12 cellular contexts compared by ENCODE assay signal in the genomic region with DNA sequence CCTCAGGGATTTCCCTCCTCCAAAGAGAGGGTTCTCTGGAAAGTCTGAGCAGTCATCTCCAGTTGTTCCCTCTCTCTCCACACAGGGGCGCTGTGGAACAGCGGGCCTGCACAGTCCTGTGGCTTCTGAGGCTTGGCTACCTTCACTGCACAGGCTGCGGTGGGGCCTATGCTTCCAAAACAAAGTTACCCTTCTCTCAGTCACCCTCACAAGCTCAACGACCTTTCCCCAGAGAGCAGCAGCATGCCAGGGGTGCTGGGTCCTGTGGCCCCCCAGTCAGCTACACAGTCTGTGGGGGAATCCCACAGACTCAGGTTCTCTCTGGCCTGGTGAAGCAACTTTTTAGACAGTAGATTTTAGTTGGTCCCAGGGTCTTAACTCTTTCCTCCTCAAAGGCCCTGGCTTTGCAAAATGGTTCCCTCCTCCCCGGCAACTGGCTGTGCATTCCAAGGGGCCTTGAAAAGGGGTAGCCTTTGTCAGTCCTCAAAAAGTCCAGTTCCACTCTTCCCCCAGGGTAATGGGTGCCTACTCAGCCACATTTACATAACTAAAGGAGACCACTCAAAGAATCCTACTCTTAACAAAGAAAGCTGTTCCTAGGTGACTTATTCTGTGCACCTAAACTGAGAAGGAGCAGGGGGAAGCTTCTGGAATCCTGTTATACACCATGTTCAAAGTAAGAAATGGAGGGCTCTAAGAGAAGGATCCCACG. TPM values are rescaled to one million over a fixed set of nuclear protein-coding genes. Genes with fewer than 3 reads are reported as not detected.
DNase-seq lines count a peak whose midpoint lies in the region; ATAC-seq, FAIRE-seq and TF ChIP-seq lines count a peak whose summit lies in the region.
"Had no signal": no experiment of that assay in that cellular context is flagged by ENCODE, and none has a peak within 500 bp of the region (broad histone marks: within the 10 kb centered on the region; RNA-seq: fewer than 3 reads in every experiment).

No MANE protein-coding gene starts in this region.

- H3K27ac ChIP-seq in HepG2 (ENCODE audit: extremely low read length, insufficient read depth, low read length) (no peak overlapping the region), right lobe of liver (no peak overlapping the region), PC-3 (ENCODE audit: low read length) (no peak overlapping the region)
- H3K27ac ChIP-seq: esophagus squamous epithelium, suprapubic skin had no signal

- intact Hi-C loops in HepG2 (cut with micrococcal nuclease; ENCODE audit: unreplicated experiment) = loop anchor here (5.0 kb wide), 2 partner anchors 163 to 308 kb away; no protein-coding TSS in a partner anchor
- intact Hi-C loops in right lobe of liver (cut with DNase I) = no loop called here
- intact Hi-C loops in PC-3 (cut with micrococcal nuclease) = no loop called here

- H3K36me3 Mint-ChIP-seq in type B pancreatic cell = no peaks in the 10 kb centered on the region

- 53% methylated on average over 6 of the region's 6 CpGs for WGBS in HepG2 (ENCODE audit: low lambda C conversion rate)
- 53% methylated on average over 3 of the region's 6 CpGs for WGBS in right lobe of liver (ENCODE audit: insufficient coverage, low coverage, low lambda C conversion rate, missing lambda C conversion rate)

- peak overlapping the region; percentile 34 for H3K27ac Mint-ChIP-seq in type B pancreatic cell
- H3K27ac Mint-ChIP-seq: activated naive CD8-positive, alpha-beta T cell treated with anti-CD3 and anti-CD28 coated beads, Interleukin-2, amount 10 ng/mL, durations not matched to agents 7 days and 5 days had no signal

- H3F3A ChIP-seq in PC-3 (ENCODE audit: low read length, unreplicated experiment) = no peaks in the 10 kb centered on the region

- H3K4me3 ChIP-seq in HepG2 (replicated peaks in 1 of 3; ENCODE audit: insufficient read depth in 1 of 3, low read depth in 2 of 3, low read length in 3 of 3) (no peak overlapping the region), right lobe of liver (no peak overlapping the region), PC-3 (ENCODE audit: low read length) (no peak overlapping the region), fibroblast of the aortic adventitia (ENCODE audit: low read depth, low read length) (no peak overlapping the region)
- H3K4me3 ChIP-seq: esophagus squamous epithelium, suprapubic skin had no signal

- H3K9me2 ChIP-seq in PC-3 (replicated peaks; ENCODE audit: low read length) = no peaks in the 10 kb centered on the region

- CTCF ChIA-PET in HepG2 (lab: Yijun Ruan, JAX; ENCODE audit: low intra/inter-chr PET ratio, low total read pairs) = interaction anchor here (4.2 kb wide), 1 partner anchor 114 kb away, joined by 45 read pairs; no protein-coding TSS in a partner anchor
- CTCF ChIA-PET in PC-3 (lab: Charles Lee) = no interaction called here

- H4K20me1 ChIP-seq in HepG2 (ENCODE audit: insufficient read depth, low read length) (no peaks in the 10 kb centered on the region), PC-3 (ENCODE audit: low read length) (no peaks in the 10 kb centered on the region)

- peak; percentile 46 for TF ChIP-seq CTCF in HepG2 (CRISPR knock-in tag; IDR thresholded peaks at IDR 0.05)
- peak in 2 of 4 donors; percentile 12 to 27 for TF ChIP-seq CTCF in right lobe of liver (IDR thresholded peaks at IDR 0.05)
- peak; percentile 64 for TF ChIP-seq CTCF in PC-3 (conservative IDR thresholded peaks at IDR 0.05; ENCODE audit: low read depth, low read length)
- TF ChIP-seq CTCF in fibroblast of the aortic adventitia (IDR thresholded peaks at IDR 0.05; ENCODE audit: insufficient read depth, low read length) = peak; percentile 28
- TF ChIP-seq CTCF in type B pancreatic cell (conservative IDR thresholded peaks at IDR 0.05) = peak; percentile 72

- no peak for DNase-seq in HepG2 (ENCODE audit: low spot score)
- DNase-seq in right lobe of liver = no peak
- no peak for DNase-seq in PC-3
- DNase-seq in fibroblast of the aortic adventitia (ENCODE audit: low read depth) = no peak
- no peak for DNase-seq in type B pancreatic cell (ENCODE audit: extremely low spot score, unreplicated experiment)
- DNase-seq in NCI-H1436 (lab: John Stamatoyannopoulos, UW) = no peak
- DNase-seq: activated naive CD8-positive, alpha-beta T cell treated with anti-CD3 and anti-CD28 coated beads, Interleukin-2, amount 10 ng/mL, durations not matched to agents 7 days and 5 days; esophagus squamous epithelium; NCI-H524 had no signal

- TF ChIP-seq POLR2A in HepG2 (IDR thresholded peaks at IDR 0.05; ENCODE audit: insufficient read depth in 1 of 2, low read depth in 2 of 2, low read length in 2 of 2) (no peak), right lobe of liver (IDR thresholded peaks at IDR 0.05) (no peak)

- H3K79me2 ChIP-seq in HepG2 (ENCODE audit: insufficient read depth, low read length) (no peaks in the 10 kb centered on the region), PC-3 (ENCODE audit: low read length) (no peaks in the 10 kb centered on the region)

- H2AFZ ChIP-seq in HepG2 (ENCODE audit: low read length) (no peak overlapping the region), PC-3 (ENCODE audit: low read length) (no peak overlapping the region)

- BruUV-seq in HepG2 (replicated peaks; lab: Mats Ljungman, UMichigan) (no TSS peak), PC-3 (replicated peaks; lab: Mats Ljungman, UMichigan) (no TSS peak)

- H3K4me3 Mint-ChIP-seq in type B pancreatic cell = no peak overlapping the region
- H3K4me3 Mint-ChIP-seq: activated naive CD8-positive, alpha-beta T cell treated with anti-CD3 and anti-CD28 coated beads, Interleukin-2, amount 10 ng/mL, durations not matched to agents 7 days and 5 days had no signal

- in situ Hi-C loops in HepG2 (cut with HindIII; ENCODE audit: extremely low pct_ligation_motif_present, low pct_unique_long_range_greater_than_20kb) = loop anchor here (5.0 to 10.0 kb wide), 3 partner anchors 113 to 306 kb away; no protein-coding TSS in a partner anchor

- no peak overlapping the region for H3K4me2 ChIP-seq in HepG2 (ENCODE audit: low read depth, low read length)
- H3K4me2 ChIP-seq in PC-3 (ENCODE audit: low read length) = no peak overlapping the region

- FAIRE-seq in HepG2 (lab: Jason Lieb, UNC) = no peak

- H3K4me1 ChIP-seq in HepG2 (ENCODE audit: insufficient read depth, low read length) = peaks cover 42% of the 10 kb centered on the region
- peaks cover 0 to 14% (median 0%) of the 10 kb centered on the region in 4 donors for H3K4me1 ChIP-seq in right lobe of liver
- peaks cover 27% of the 10 kb centered on the region for H3K4me1 ChIP-seq in PC-3 (ENCODE audit: insufficient read depth, low read length)

- TF ChIP-seq EP300 in HepG2 (IDR thresholded peaks at IDR 0.05; ENCODE audit: low read depth in 2 of 2, low read length in 2 of 2) = no peak
- no peak for TF ChIP-seq EP300 in HepG2 (CRISPR knock-in tag; IDR thresholded peaks at IDR 0.05; ENCODE audit: borderline replicate concordance)

- no peak overlapping the region for H3K9ac ChIP-seq in HepG2 (ENCODE audit: insufficient read depth, low read depth, low read length)
- H3K9ac ChIP-seq in PC-3 (ENCODE audit: low read length) = no peak overlapping the region

- H3K4me1 Mint-ChIP-seq in type B pancreatic cell (ENCODE audit: unreplicated experiment) = peaks cover 20% of the 10 kb centered on the region

- ATAC-seq in HepG2 (no peak), right lobe of liver (no peak), PC-3 (no peak), HG03460 (IDR thresholded peaks at IDR 0.05; ENCODE audit: unreplicated experiment) (no peak), HG02970 (IDR thresholded peaks at IDR 0.05; ENCODE audit: low FRiP score, unreplicated experiment) (no peak)

- H3K9me3 ChIP-seq in HepG2 (ENCODE audit: low read length) (peaks cover 11% of the 10 kb centered on the region), right lobe of liver (no peaks in the 10 kb centered on the region), PC-3 (ENCODE audit: low read length) (no peaks in the 10 kb centered on the region)
- H3K9me3 ChIP-seq: suprapubic skin had no signal

- H3K36me3 ChIP-seq in HepG2 (replicated peaks in 1 of 2; ENCODE audit: control insufficient read depth in 1 of 2, insufficient read depth in 2 of 2, low read length in 2 of 2) (no peaks in the 10 kb centered on the region), right lobe of liver (no peaks in the 10 kb centered on the region), PC-3 (ENCODE audit: low read depth, low read length) (no peaks in the 10 kb centered on the region)
- H3K36me3 ChIP-seq: esophagus squamous epithelium, suprapubic skin had no signal

- H3K27me3 ChIP-seq in HepG2 (ENCODE audit: control insufficient read depth in 1 of 2, insufficient read depth in 2 of 2, low read length in 2 of 2) (peaks cover 0 to 9% of the 10 kb centered on the region in 2 experiments; a peak in 3 of 5 replicates), right lobe of liver (no peaks in the 10 kb centered on the region), PC-3 (ENCODE audit: low read length) (no peaks in the 10 kb centered on the region)
- H3K27me3 ChIP-seq: suprapubic skin had no signal

- no peak for TF ChIP-seq RAD21 in HepG2 (CRISPR knock-in tag; IDR thresholded peaks at IDR 0.05)

- peaks cover 12% of the 10 kb centered on the region for H3K27me3 Mint-ChIP-seq in type B pancreatic cell

- POLR2A ChIA-PET in HepG2 (lab: Yijun Ruan, JAX) = interaction anchor here (1.6 kb wide), 1 partner anchor 54 kb away, joined by 5 read pairs; a partner anchor contains a TSS
- POLR2A ChIA-PET in PC-3 (lab: Charles Lee; ENCODE audit: unreplicated experiment) = no interaction called here

- H3K9me3 Mint-ChIP-seq in type B pancreatic cell = no peaks in the 10 kb centered on the region

RNA-seq across cellular contexts. Expression of a gene that starts 14.9 kb away (rescaled TPM):
- total RNA-seq in HepG2 (2016; rRNA removed; fragmentation: Illumina TruSeq; extraction: Trizol) = 0.24 TPM in 1 of 2 replicates, not detected in the other
- total RNA-seq in HepG2 (2016; cell fraction: cytosol; rRNA removed; fragmentation: Illumina TruSeq; extraction: Trizol; ENCODE audit: low read depth) = 0.18 TPM in 1 of 2 replicates, not detected in the other
- 0.13 and 0.24 TPM in 2 replicates for total RNA-seq in HepG2 (2016; cell fraction: insoluble cytoplasmic fraction; rRNA removed; fragmentation: Illumina TruSeq; extraction: Trizol)
- total RNA-seq in HepG2 (2016; cell fraction: membrane; rRNA removed; fragmentation: Illumina TruSeq; extraction: Trizol) = 0.07 and 0.19 TPM in 2 replicates
- total RNA-seq in HepG2 (2016; cell fraction: nucleus; rRNA removed; fragmentation: Illumina TruSeq; extraction: Trizol) = 0.28 and 0.59 TPM in 2 replicates
- polyA plus RNA-seq in HepG2 (2011; rRNA removed) = 0.04 and 0.12 TPM in 2 replicates
- polyA plus RNA-seq in HepG2 (2011; cell fraction: cytosol; rRNA removed) = 0.12 and 0.30 TPM in 2 replicates
- polyA plus RNA-seq in HepG2 (2011; cell fraction: nucleus; rRNA removed) = 0.21 and 0.24 TPM in 2 replicates
- 0.07 TPM in 1 of 2 replicates, not detected in the other for polyA plus RNA-seq in HepG2 (2012)
- polyA plus RNA-seq in HepG2 (2016; cell fraction: cytosol; fragmentation: Illumina TruSeq; extraction: Trizol; ENCODE audit: low read depth) = 0.03 and 0.06 TPM in 2 replicates
- 0.20 TPM in 1 of 2 replicates, not detected in the other for polyA plus RNA-seq in HepG2 (2016; cell fraction: insoluble cytoplasmic fraction; fragmentation: Illumina TruSeq; extraction: Trizol; ENCODE audit: low read depth)
- 0.10 and 0.13 TPM in 2 replicates for polyA plus RNA-seq in HepG2 (2016; cell fraction: membrane; fragmentation: Illumina TruSeq; extraction: Trizol; ENCODE audit: low read depth)
- 0.40 and 0.51 TPM in 2 replicates for polyA plus RNA-seq in HepG2 (2016; cell fraction: nucleus; fragmentation: Illumina TruSeq; extraction: Trizol; ENCODE audit: insufficient read depth, low read depth)
- 0.09 and 1.4 TPM in 2 replicates for polyA minus RNA-seq in HepG2 (2011; rRNA and poly(A)+ RNA removed; ENCODE audit: low replicate concordance)
- polyA minus RNA-seq in HepG2 (2011; cell fraction: cytosol; rRNA and poly(A)+ RNA removed) = 0.35 and 0.59 TPM in 2 replicates
- 0.64 TPM in 1 of 2 replicates, not detected in the other for polyA minus RNA-seq in HepG2 (2011; cell fraction: nucleus; rRNA and poly(A)+ RNA removed)
- 1 to 10 TPM in 3 of 6 experiments, under 1 TPM in 3; 0.73 to 5.3 (median 0.96) TPM for total RNA-seq in right lobe of liver
- total RNA-seq in PC-3 (2014; rRNA removed) = 11.0 and 11.2 TPM in 2 replicates
- total RNA-seq in fibroblast of the aortic adventitia (ENCODE audit: low replicate concordance) = 0.27 and 0.98 TPM in 2 replicates
- total RNA-seq in type B pancreatic cell (ENCODE audit: low replicate concordance) = 6.8 and 14.4 TPM in 2 replicates

RNA-seq across cellular contexts. Expression of a gene that starts 53.8 kb away (rescaled TPM):
- 779 and 1,144 TPM in 2 replicates for total RNA-seq in HepG2 (2016; rRNA removed; fragmentation: Illumina TruSeq; extraction: Trizol)
- total RNA-seq in HepG2 (2016; cell fraction: cytosol; rRNA removed; fragmentation: Illumina TruSeq; extraction: Trizol; ENCODE audit: low read depth) = 61.7 and 76.7 TPM in 2 replicates
- total RNA-seq in HepG2 (2016; cell fraction: insoluble cytoplasmic fraction; rRNA removed; fragmentation: Illumina TruSeq; extraction: Trizol) = 790 and 1,072 TPM in 2 replicates
- total RNA-seq in HepG2 (2016; cell fraction: membrane; rRNA removed; fragmentation: Illumina TruSeq; extraction: Trizol) = 128 and 141 TPM in 2 replicates
- 591 and 635 TPM in 2 replicates for total RNA-seq in HepG2 (2016; cell fraction: nucleus; rRNA removed; fragmentation: Illumina TruSeq; extraction: Trizol)
- 91.5 and 105 TPM in 2 replicates for polyA plus RNA-seq in HepG2 (2011; rRNA removed)
- 50.8 and 75.9 TPM in 2 replicates for polyA plus RNA-seq in HepG2 (2011; cell fraction: cytosol; rRNA removed)
- 99.7 and 139 TPM in 2 replicates for polyA plus RNA-seq in HepG2 (2011; cell fraction: nucleus; rRNA removed)
- polyA plus RNA-seq in HepG2 (2012) = 351 and 573 TPM in 2 replicates
- polyA plus RNA-seq in HepG2 (2016; cell fraction: cytosol; fragmentation: Illumina TruSeq; extraction: Trizol; ENCODE audit: low read depth) = 29.0 and 32.7 TPM in 2 replicates
- polyA plus RNA-seq in HepG2 (2016; cell fraction: insoluble cytoplasmic fraction; fragmentation: Illumina TruSeq; extraction: Trizol; ENCODE audit: low read depth) = 1,733 and 1,875 TPM in 2 replicates
- polyA plus RNA-seq in HepG2 (2016; cell fraction: membrane; fragmentation: Illumina TruSeq; extraction: Trizol; ENCODE audit: low read depth) = 54.0 and 78.7 TPM in 2 replicates
- polyA plus RNA-seq in HepG2 (2016; cell fraction: nucleus; fragmentation: Illumina TruSeq; extraction: Trizol; ENCODE audit: insufficient read depth, low read depth) = 1,027 and 1,033 TPM in 2 replicates
- 22.3 and 47.2 TPM in 2 replicates for polyA minus RNA-seq in HepG2 (2011; rRNA and poly(A)+ RNA removed; ENCODE audit: low replicate concordance)
- 85.0 and 124 TPM in 2 replicates for polyA minus RNA-seq in HepG2 (2011; cell fraction: cytosol; rRNA and poly(A)+ RNA removed)
- polyA minus RNA-seq in HepG2 (2011; cell fraction: nucleus; rRNA and poly(A)+ RNA removed) = 218 and 248 TPM in 2 replicates
- total RNA-seq in right lobe of liver = 100 to 1,000 TPM in 5 of 6 experiments, 10 to 100 TPM in 1; 78.8 to 203 (median 146) TPM
- 430 and 507 TPM in 2 replicates for total RNA-seq in PC-3 (2014; rRNA removed)
- 167 and 437 TPM in 2 replicates for total RNA-seq in fibroblast of the aortic adventitia (ENCODE audit: low replicate concordance)
- 499 and 709 TPM in 2 replicates for total RNA-seq in type B pancreatic cell (ENCODE audit: low replicate concordance)
